ENCODE assay signal across 8 cellular contexts in the genomic region with DNA sequence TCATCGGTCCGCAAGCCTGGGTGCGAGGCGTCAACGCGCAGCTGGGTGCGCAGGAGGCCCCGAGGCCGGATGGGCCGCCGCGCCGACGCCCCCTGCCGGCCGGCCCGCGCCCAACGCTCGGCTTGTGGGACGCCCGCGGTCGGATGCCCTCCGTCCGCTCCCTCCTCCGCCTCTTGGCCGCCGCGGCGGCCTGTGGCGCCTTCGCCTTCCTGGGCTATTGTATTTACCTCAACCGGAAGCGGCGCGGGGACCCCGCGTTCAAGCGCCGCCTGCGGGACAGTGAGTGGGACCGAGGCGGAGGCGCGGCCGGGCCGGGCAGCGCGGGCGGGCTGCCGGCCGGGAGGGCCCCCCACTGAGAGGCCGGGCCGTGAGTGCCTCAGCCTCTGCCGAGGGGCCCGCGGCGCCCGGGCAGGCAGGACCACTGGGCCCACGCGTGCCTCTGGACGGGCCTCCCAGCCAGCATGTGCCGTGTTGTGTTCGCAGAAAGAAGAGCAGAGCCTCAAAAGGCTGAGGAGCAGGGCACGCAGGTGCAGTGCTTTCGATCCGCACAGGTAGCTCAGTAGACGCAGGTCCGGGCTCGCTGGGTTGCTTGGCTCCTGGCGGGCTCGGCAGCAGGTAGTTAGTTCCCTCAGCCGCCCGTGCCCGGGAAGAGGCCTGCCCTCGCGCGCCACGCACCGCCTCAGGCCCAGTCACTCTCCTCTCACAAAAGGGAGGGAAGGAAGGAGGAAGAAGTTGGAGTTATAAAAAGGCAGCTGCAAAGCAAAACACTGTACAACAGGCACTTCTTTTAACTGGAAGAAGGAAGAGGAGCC. TPM values are rescaled to one million over a fixed set of nuclear protein-coding genes. Genes with fewer than 3 reads are reported as not detected.
DNase-seq lines count a peak whose midpoint lies in the region; ATAC-seq and TF ChIP-seq lines count a peak whose summit lies in the region.

TOMM20L (plus strand) TSS at position 116 of the 812 bp plus-strand sequence; CDS start at position 144, 28 bp downstream.

- peak within 1 kb of the TSS; percentile 66 for H3K4me3 Mint-ChIP-seq in chondrocyte (ENCODE audit: unreplicated experiment)

- TF ChIP-seq CTCF in chondrocyte (IDR thresholded peaks at IDR 0.05), result peak; percentile 99

- intact Hi-C loops in left colon (cut with DNase I, micrococcal nuclease), result no loop called here

- DNase-seq in NCI-H1417 (lab: John Stamatoyannopoulos, UW) (peak; percentile 75 to 91 (median 87)), NCI-H1417 treated with DMSO at 0.1 percent for 48 hours (lab: John Stamatoyannopoulos, UW) (no peak), NCI-H146 treated with DMSO at 0.1 percent for 48 hours (lab: John Stamatoyannopoulos, UW; ENCODE audit: unreplicated experiment) (peak; percentile 22), chondrocyte (ENCODE audit: low spot score) (peak; percentile 94), left colon (peak; percentile 65 to 81)
- peak; percentile 51 to 59 for DNase-seq in activated CD4-positive, alpha-beta T cell treated with anti-CD3 and anti-CD28 coated beads for 24 hours (ENCODE audit: low read depth in 2 of 2)
- peak; percentile 69 for DNase-seq in stimulated activated CD4-positive, alpha-beta T cell treated with anti-CD3 and anti-CD28 coated beads, Interleukin-1b, Interleukin-23, amount 100 ng/mL, for 48 hours

- H3K36me3 Mint-ChIP-seq in chondrocyte (ENCODE audit: low read depth), result no peaks in the 10 kb centered on the region

- no peak within 1 kb of the TSS for H3K27ac Mint-ChIP-seq in chondrocyte (ENCODE audit: unreplicated experiment)

- H3K27me3 Mint-ChIP-seq in chondrocyte (ENCODE audit: low read depth), result no peaks in the 10 kb centered on the region

- peaks cover 7% of the 10 kb centered on the region for H3K4me1 Mint-ChIP-seq in chondrocyte (ENCODE audit: low read depth)

- no peaks in the 10 kb centered on the region for H3K9me3 Mint-ChIP-seq in chondrocyte (ENCODE audit: low read depth)

- ATAC-seq in HG02678 (IDR thresholded peaks at IDR 0.05; ENCODE audit: unreplicated experiment) (peak; percentile 94), left colon (peak; percentile 86)

RNA-seq across cellular contexts. Expression of gene TOMM20L, which starts in this region (rescaled TPM):
- total RNA-seq in chondrocyte (not detected in 3 replicates), left colon (under 1 TPM; 0.73 to 0.79 TPM)

Comparison
In these comparisons a context has a peak if more than half of its experiments do, and no peak if none do; other contexts are left out.
1. Peak in DNase-seq in chondrocyte; RNA of the gene not detected or under 1 TPM.
2. Peak in DNase-seq and ATAC-seq in left colon; RNA of the gene not detected or under 1 TPM.